In the genomic region with DNA sequence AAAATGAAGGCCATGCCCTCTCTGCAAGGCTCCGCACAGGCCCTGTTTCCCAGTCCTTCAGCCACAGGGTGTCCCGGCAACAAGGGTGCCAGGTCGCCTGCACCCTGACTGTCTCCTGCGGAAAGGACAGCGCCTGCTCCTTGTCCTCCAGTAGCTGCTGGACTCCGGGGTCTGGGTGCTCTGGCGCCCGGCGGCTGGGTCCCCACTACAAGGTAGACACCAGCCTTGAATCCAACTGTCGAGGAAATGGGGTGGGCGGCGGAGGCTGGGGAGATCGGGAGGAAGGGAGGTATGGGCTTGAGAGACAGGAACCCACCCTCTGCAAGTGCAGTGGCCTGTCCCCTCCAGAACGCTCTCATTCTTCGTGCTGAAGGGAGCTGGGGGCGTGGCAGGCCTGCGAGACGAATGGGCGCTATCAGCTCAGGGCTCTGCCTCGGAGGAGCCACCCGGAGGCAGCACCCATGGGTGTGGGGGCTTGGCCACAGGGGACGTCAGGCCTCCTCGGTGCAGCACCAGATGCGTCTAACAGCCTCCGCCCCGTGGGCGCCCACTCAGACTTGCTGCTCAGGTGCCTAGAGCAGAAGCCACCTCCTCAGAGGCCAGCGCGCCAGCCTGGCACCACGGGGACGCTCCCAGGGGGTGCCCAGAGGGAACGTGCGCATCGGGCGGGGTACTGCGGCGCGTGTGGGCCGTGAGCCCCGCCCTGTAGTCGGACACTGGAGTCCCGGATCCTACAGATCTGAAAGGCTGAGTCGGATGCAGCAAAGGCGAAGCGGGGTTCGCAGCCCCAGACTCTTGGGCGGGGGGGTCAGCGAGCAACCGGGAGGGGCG, we compare ENCODE assay signal across 8 cellular contexts. TPM values are rescaled to one million over a fixed set of nuclear protein-coding genes. Genes with fewer than 3 reads are reported as not detected.
DNase-seq lines count a peak whose midpoint lies in the region; ATAC-seq and TF ChIP-seq lines count a peak whose summit lies in the region.

No MANE protein-coding gene starts in this region.

- peak; percentile 48 for ATAC-seq in CD4-positive, alpha-beta T cell (ENCODE audit: poor library complexity)
- ATAC-seq in HG03354 (IDR thresholded peaks at IDR 0.05; ENCODE audit: poor library complexity, severe bottlenecking, unreplicated experiment) (peak; percentile 58), T-cell (replicated peaks in 1 of 4) (peak; percentile 32 to 62 (median 33))

- DNase-seq in CD4-positive, alpha-beta T cell: peak; percentile 31 to 76 (median 48)
- DNase-seq in GM19240 (ENCODE audit: insufficient read length, low spot score) (peak; percentile 73), T-cell (peak in 33 of 34 experiments; percentile 38 to 73 (median 57)), astrocyte of the cerebellum (ENCODE audit: low read depth) (no peak), inferior parietal cortex (ENCODE audit: extremely low spot score) (no peak)
- DNase-seq in stimulated activated CD4-positive, alpha-beta T cell treated with anti-CD3 and anti-CD28 coated beads, Interleukin-12 subunit alpha, Interleukin-12 subunit beta, amount 100 ng/mL, for 4 hours: peak; percentile 62

- CTCF ChIA-PET in CD4-positive, alpha-beta T cell (lab: Charles Lee): interaction anchor here (1.7 kb wide), 1 partner anchor 14 kb away, joined by 7 read pairs; no protein-coding TSS in a partner anchor
- CTCF ChIA-PET in T-cell (lab: Charles Lee): no interaction called here

- H3K4me1 Mint-ChIP-seq in CD4-positive, alpha-beta T cell (ENCODE audit: low read depth): peaks cover 81% of the 10 kb centered on the region
- peaks cover 71 to 82% (median 73%) of the 10 kb centered on the region in 3 donors for H3K4me1 Mint-ChIP-seq in T-cell

- POLR2A ChIA-PET in CD4-positive, alpha-beta T cell (lab: Charles Lee): interaction anchor here (1.6 to 1.8 kb wide), 2 partner anchors 14 to 47 kb away, joined by 6 read pairs; no protein-coding TSS in a partner anchor
- POLR2A ChIA-PET in T-cell (lab: Charles Lee): interaction anchor here in 1 of 2 donors (1.1 kb wide), 1 partner anchor 47 kb away, joined by 4 read pairs; no protein-coding TSS in a partner anchor

- H3K9me3 ChIP-seq in CD4-positive, alpha-beta T cell (ENCODE audit: control insufficient read depth, low read length): no peaks in the 10 kb centered on the region
- no peaks in the 10 kb centered on the region for H3K9me3 ChIP-seq in iPS-18c (ENCODE audit: control insufficient read depth, insufficient read depth, low read length)

- peak overlapping the region; percentile 99 for H3K27ac Mint-ChIP-seq in CD4-positive, alpha-beta T cell
- H3K27ac Mint-ChIP-seq in T-cell: peak overlapping the region; percentile 95 to 98

- no peaks in the 10 kb centered on the region for H3K9me3 Mint-ChIP-seq in CD4-positive, alpha-beta T cell
- H3K9me3 Mint-ChIP-seq in T-cell: no peaks in the 10 kb centered on the region

- peak overlapping the region; percentile 86 for H3K4me3 Mint-ChIP-seq in CD4-positive, alpha-beta T cell
- peak overlapping the region; percentile 68 to 77 (median 72) for H3K4me3 Mint-ChIP-seq in T-cell

- no peaks in the 10 kb centered on the region for H3K27me3 ChIP-seq in CD4-positive, alpha-beta T cell (ENCODE audit: control insufficient read depth, insufficient read depth, low read length)

- peak overlapping the region; percentile 63 for H3K27ac ChIP-seq in CD4-positive, alpha-beta T cell (ENCODE audit: low read depth, low read length)

- intact Hi-C loops in CD4-positive, alpha-beta T cell (cut with DNase I, micrococcal nuclease): loop anchor here (1.0 to 10.0 kb wide), 7 partner anchors 15 to 956 kb away; partner anchors contain the start of genes ADAM8 (in 1 of the 2), ECHS1 (in 1 of the 2), INPP5A (in 1 of the 2) and MTG1 (in 1 of the 2)

- no peak for TF ChIP-seq CTCF in CD4-positive, alpha-beta T cell (IDR thresholded peaks at IDR 0.05)
- TF ChIP-seq CTCF in astrocyte of the cerebellum (IDR thresholded peaks at IDR 0.05; ENCODE audit: low read depth, low read length, missing control alignments): no peak

- H3K36me3 Mint-ChIP-seq in CD4-positive, alpha-beta T cell (ENCODE audit: low read depth): peaks cover 19% of the 10 kb centered on the region
- no peaks in the 10 kb centered on the region for H3K36me3 Mint-ChIP-seq in T-cell

- peaks cover 5% of the 10 kb centered on the region for H3K27me3 Mint-ChIP-seq in CD4-positive, alpha-beta T cell
- H3K27me3 Mint-ChIP-seq in T-cell: no peaks in the 10 kb centered on the region

- in situ Hi-C loops in astrocyte of the cerebellum (cut with HindIII; ENCODE audit: low sequenced_read_pairs): no loop called here

- H3K4me3 ChIP-seq in astrocyte of the cerebellum (ENCODE audit: low read depth, low read length): peak overlapping the region; percentile 47
- H3K4me3 ChIP-seq in iPS-18c (ENCODE audit: insufficient read depth, low read depth, low read length): peak overlapping the region; percentile 66

RNA-seq across cellular contexts. Expression of gene ADAM8, which starts 15.6 kb away (rescaled TPM):
- total RNA-seq in CD4-positive, alpha-beta T cell: 10 to 100 TPM; 95.6 to 95.9 TPM
- total RNA-seq in T-cell: 100 to 1,000 TPM in 3 of 5 donors, 10 to 100 TPM in 2; 80.5 to 142 (median 107) TPM

RNA-seq across cellular contexts. Expression of gene VENTX, which starts 23.5 kb away (rescaled TPM):
- under 1 TPM; 0.11 to 0.14 TPM for total RNA-seq in CD4-positive, alpha-beta T cell
- under 1 TPM in 3 of 5 donors, not detected in 2; 0.12 to 0.13 (median 0.12) TPM for total RNA-seq in T-cell

RNA-seq across cellular contexts. Expression of gene UTF1, which starts 31.1 kb away (rescaled TPM):
- not detected for total RNA-seq in CD4-positive, alpha-beta T cell
- under 1 TPM in 1 of 5 donors, not detected in 4; 0.23 TPM for total RNA-seq in T-cell

RNA-seq across cellular contexts. Expression of gene TUBGCP2, which starts 47.6 kb away (rescaled TPM):
- 10 to 100 TPM; 89.3 to 94.2 TPM for total RNA-seq in CD4-positive, alpha-beta T cell
- total RNA-seq in T-cell: 10 to 100 TPM; 64.5 to 80.8 (median 72.7) TPM

RNA-seq across cellular contexts. Expression of gene ZNF511, which starts 47.6 kb away (rescaled TPM):
- 10 to 100 TPM; 38.1 to 40.9 TPM for total RNA-seq in CD4-positive, alpha-beta T cell
- 10 to 100 TPM; 35.2 to 44.7 (median 36.8) TPM for total RNA-seq in T-cell

Comparison
In these comparisons a context has a peak if more than half of its experiments do, and no peak if none do; other contexts are left out.
1. DNase-seq: peak in CD4-positive, alpha-beta T cell (10 of 10), GM19240 (single experiment), T-cell (33 of 34) and stimulated activated CD4-positive, alpha-beta T cell treated with anti-CD3 and anti-CD28 coated beads, Interleukin-12 subunit alpha, Interleukin-12 subunit beta, amount 100 ng/mL, for 4 hours (single experiment); none in astrocyte of the cerebellum (single experiment) and inferior parietal cortex (single experiment).
2. Peak in every context shown above with its lines, with median percentiles within 50 percentile points of each other: ATAC-seq.